ENCODE assay signal across 3 cellular contexts in the genomic region with DNA sequence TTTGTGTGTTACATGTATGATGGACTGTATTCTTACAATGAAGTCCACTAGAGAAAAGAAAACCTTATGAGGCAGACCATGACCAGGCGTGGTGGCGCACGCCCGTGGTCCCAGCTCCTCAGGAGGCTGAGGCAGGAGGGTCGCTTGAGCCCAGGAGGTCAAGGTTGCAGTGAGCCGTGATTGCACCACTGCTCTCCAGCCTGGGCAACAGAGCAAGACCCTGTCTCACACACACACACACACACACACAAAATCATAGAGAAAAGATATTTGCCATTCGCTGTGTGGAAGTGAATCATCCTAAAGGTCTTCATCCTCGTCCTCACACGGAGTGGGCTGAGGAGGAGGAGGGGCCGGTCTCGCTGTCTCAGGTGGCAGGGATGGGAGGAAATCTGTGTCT.
A peak's percentile ranks its signal among the peaks of the same experiment; 100 is the strongest.
TF ChIP-seq lines count a peak whose summit lies in the region.

No MANE protein-coding gene starts in this region.

TF ChIP-seq in HepG2, 621 proteins besides CTCF, POLR2A, EP300 and RAD21:
- TF ChIP-seq ZNF121 (CRISPR knock-in tag; IDR thresholded peaks at IDR 0.05): peak; percentile 77
- TF ChIP-seq, protein P1, sequence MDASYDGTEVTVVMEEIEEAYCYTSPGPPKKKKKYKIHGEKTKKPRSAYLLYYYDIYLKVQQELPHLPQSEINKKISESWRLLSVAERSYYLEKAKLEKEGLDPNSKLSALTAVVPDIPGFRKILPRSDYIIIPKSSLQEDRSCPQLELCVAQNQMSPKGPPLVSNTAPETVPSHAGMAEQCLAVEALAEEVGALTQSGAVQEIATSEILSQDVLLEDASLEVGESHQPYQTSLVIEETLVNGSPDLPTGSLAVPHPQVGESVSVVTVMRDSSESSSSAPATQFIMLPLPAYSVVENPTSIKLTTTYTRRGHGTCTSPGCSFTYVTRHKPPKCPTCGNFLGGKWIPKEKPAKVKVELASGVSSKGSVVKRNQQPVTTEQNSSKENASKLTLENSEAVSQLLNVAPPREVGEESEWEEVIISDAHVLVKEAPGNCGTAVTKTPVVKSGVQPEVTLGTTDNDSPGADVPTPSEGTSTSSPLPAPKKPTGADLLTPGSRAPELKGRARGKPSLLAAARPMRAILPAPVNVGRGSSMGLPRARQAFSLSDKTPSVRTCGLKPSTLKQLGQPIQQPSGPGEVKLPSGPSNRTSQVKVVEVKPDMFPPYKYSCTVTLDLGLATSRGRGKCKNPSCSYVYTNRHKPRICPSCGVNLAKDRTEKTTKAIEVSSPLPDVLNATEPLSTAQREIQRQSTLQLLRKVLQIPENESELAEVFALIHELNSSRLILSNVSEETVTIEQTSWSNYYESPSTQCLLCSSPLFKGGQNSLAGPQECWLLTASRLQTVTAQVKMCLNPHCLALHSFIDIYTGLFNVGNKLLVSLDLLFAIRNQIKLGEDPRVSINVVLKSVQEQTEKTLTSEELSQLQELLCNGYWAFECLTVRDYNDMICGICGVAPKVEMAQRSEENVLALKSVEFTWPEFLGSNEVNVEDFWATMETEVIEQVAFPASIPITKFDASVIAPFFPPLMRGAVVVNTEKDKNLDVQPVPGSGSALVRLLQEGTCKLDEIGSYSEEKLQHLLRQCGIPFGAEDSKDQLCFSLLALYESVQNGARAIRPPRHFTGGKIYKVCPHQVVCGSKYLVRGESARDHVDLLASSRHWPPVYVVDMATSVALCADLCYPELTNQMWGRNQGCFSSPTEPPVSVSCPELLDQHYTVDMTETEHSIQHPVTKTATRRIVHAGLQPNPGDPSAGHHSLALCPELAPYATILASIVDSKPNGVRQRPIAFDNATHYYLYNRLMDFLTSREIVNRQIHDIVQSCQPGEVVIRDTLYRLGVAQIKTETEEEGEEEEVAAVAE (CRISPR knock-in tag; IDR thresholded peaks at IDR 0.05; ENCODE audit: borderline replicate concordance): no peak

TF ChIP-seq in WTC11, 78 proteins besides CTCF, POLR2A, EP300 and RAD21:
- TF ChIP-seq, protein P2, sequence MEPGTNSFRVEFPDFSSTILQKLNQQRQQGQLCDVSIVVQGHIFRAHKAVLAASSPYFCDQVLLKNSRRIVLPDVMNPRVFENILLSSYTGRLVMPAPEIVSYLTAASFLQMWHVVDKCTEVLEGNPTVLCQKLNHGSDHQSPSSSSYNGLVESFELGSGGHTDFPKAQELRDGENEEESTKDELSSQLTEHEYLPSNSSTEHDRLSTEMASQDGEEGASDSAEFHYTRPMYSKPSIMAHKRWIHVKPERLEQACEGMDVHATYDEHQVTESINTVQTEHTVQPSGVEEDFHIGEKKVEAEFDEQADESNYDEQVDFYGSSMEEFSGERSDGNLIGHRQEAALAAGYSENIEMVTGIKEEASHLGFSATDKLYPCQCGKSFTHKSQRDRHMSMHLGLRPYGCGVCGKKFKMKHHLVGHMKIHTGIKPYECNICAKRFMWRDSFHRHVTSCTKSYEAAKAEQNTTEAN (CRISPR knock-in tag; IDR thresholded peaks at IDR 0.05): no peak
- TF ChIP-seq, protein P3, sequence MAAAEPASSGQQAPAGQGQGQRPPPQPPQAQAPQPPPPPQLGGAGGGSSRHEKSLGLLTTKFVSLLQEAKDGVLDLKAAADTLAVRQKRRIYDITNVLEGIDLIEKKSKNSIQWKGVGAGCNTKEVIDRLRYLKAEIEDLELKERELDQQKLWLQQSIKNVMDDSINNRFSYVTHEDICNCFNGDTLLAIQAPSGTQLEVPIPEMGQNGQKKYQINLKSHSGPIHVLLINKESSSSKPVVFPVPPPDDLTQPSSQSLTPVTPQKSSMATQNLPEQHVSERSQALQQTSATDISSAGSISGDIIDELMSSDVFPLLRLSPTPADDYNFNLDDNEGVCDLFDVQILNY (CRISPR knock-in tag; IDR thresholded peaks at IDR 0.05): no peak
- TF ChIP-seq, protein P4, sequence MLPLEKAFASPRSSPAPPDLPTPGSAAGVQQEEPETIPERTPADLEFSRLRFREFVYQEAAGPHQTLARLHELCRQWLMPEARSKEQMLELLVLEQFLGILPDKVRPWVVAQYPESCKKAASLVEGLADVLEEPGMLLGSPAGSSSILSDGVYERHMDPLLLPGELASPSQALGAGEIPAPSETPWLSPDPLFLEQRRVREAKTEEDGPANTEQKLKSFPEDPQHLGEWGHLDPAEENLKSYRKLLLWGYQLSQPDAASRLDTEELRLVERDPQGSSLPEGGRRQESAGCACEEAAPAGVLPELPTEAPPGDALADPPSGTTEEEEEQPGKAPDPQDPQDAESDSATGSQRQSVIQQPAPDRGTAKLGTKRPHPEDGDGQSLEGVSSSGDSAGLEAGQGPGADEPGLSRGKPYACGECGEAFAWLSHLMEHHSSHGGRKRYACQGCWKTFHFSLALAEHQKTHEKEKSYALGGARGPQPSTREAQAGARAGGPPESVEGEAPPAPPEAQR (CRISPR knock-in tag; IDR thresholded peaks at IDR 0.05): no peak
- TF ChIP-seq ZNF121 (CRISPR knock-in tag; IDR thresholded peaks at IDR 0.05): peak; percentile 76
- TF ChIP-seq, protein P5, sequence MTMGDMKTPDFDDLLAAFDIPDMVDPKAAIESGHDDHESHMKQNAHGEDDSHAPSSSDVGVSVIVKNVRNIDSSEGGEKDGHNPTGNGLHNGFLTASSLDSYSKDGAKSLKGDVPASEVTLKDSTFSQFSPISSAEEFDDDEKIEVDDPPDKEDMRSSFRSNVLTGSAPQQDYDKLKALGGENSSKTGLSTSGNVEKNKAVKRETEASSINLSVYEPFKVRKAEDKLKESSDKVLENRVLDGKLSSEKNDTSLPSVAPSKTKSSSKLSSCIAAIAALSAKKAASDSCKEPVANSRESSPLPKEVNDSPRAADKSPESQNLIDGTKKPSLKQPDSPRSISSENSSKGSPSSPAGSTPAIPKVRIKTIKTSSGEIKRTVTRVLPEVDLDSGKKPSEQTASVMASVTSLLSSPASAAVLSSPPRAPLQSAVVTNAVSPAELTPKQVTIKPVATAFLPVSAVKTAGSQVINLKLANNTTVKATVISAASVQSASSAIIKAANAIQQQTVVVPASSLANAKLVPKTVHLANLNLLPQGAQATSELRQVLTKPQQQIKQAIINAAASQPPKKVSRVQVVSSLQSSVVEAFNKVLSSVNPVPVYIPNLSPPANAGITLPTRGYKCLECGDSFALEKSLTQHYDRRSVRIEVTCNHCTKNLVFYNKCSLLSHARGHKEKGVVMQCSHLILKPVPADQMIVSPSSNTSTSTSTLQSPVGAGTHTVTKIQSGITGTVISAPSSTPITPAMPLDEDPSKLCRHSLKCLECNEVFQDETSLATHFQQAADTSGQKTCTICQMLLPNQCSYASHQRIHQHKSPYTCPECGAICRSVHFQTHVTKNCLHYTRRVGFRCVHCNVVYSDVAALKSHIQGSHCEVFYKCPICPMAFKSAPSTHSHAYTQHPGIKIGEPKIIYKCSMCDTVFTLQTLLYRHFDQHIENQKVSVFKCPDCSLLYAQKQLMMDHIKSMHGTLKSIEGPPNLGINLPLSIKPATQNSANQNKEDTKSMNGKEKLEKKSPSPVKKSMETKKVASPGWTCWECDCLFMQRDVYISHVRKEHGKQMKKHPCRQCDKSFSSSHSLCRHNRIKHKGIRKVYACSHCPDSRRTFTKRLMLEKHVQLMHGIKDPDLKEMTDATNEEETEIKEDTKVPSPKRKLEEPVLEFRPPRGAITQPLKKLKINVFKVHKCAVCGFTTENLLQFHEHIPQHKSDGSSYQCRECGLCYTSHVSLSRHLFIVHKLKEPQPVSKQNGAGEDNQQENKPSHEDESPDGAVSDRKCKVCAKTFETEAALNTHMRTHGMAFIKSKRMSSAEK (CRISPR knock-in tag; IDR thresholded peaks at IDR 0.05; ENCODE audit: borderline replicate concordance): no peak

TF ChIP-seq in GM23338, 12 proteins besides CTCF, POLR2A, EP300 and RAD21:
- TF ChIP-seq STAT1 (IDR thresholded peaks at IDR 0.05; ENCODE audit: unreplicated experiment) (no peak), EZH2phosphoT487 (IDR thresholded peaks at IDR 0.05; ENCODE audit: unreplicated experiment) (no peak), POLR2AphosphoS5 (IDR thresholded peaks at IDR 0.05; ENCODE audit: low read depth) (no peak)
- TF ChIP-seq, protein P6, sequence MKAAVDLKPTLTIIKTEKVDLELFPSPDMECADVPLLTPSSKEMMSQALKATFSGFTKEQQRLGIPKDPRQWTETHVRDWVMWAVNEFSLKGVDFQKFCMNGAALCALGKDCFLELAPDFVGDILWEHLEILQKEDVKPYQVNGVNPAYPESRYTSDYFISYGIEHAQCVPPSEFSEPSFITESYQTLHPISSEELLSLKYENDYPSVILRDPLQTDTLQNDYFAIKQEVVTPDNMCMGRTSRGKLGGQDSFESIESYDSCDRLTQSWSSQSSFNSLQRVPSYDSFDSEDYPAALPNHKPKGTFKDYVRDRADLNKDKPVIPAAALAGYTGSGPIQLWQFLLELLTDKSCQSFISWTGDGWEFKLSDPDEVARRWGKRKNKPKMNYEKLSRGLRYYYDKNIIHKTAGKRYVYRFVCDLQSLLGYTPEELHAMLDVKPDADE (IDR thresholded peaks at IDR 0.05): no peak
